In genomic region chr6:9766240-9766915, GRCh38 we compare ENCODE assay signal across 10 cellular contexts.
DNase-seq lines count a peak whose midpoint lies in the region; ATAC-seq and TF ChIP-seq lines count a peak whose summit lies in the region.
"Had no signal": no experiment of that assay in that cellular context is flagged by ENCODE, and none has a peak within 500 bp of the region (broad histone marks: within the 10 kb centered on the region; RNA-seq: fewer than 3 reads in every experiment).

No MANE protein-coding gene starts in this region.

- ATAC-seq in GM18868 (IDR thresholded peaks at IDR 0.05; ENCODE audit: unreplicated experiment): peak; percentile 85
- ATAC-seq in HG03097 (IDR thresholded peaks at IDR 0.05; ENCODE audit: low FRiP score, unreplicated experiment): no peak
- ATAC-seq: upper lobe of right lung had no signal

- TF ChIP-seq CTCF in cardiac fibroblast (IDR thresholded peaks at IDR 0.05; ENCODE audit: low read depth, low read length): no peak
- TF ChIP-seq CTCF in retinal pigment epithelial cell (conservative IDR thresholded peaks at IDR 0.05; ENCODE audit: low read depth, low read length): no peak

- H3K4me3 ChIP-seq in cardiac fibroblast (replicated peaks in 1 of 2; ENCODE audit: low read depth in 2 of 2, low read length in 2 of 2): no peak overlapping the region
- H3K4me3 ChIP-seq in retinal pigment epithelial cell (ENCODE audit: low read length): no peak overlapping the region
- H3K4me3 ChIP-seq: upper lobe of right lung had no signal

- DNase-seq in HK-2 (ENCODE audit: unreplicated experiment) (peak; percentile 16), cardiac fibroblast (ENCODE audit: low read depth in 2 of 2) (peak; percentile 11 to 68), retinal pigment epithelial cell (ENCODE audit: low read depth) (peak; percentile 93), NCI-H1048 (lab: John Stamatoyannopoulos, UW) (no peak), SHP77 (lab: John Stamatoyannopoulos, UW) (no peak)
- DNase-seq in stimulated activated CD4-positive, alpha-beta T cell treated with anti-CD3 and anti-CD28 coated beads, Interleukin-4, amount 100 ng/mL, for 24 hours: no peak
- DNase-seq: NCI-H774, upper lobe of right lung had no signal

Comparison
In these comparisons a context has a peak if more than half of its experiments do, and no peak if none do; other contexts are left out.
1. DNase-seq: peak in HK-2 (single experiment), cardiac fibroblast (2 of 2) and retinal pigment epithelial cell (single experiment); none in stimulated activated CD4-positive, alpha-beta T cell treated with anti-CD3 and anti-CD28 coated beads, Interleukin-4, amount 100 ng/mL, for 24 hours (single experiment), NCI-H1048 (single experiment) and SHP77 (0 of 2).